Comparison of ENCODE assay signal across 8 cellular contexts in genomic region chr1:155983191-155984023, GRCh38. TPM values are rescaled to one million over a fixed set of nuclear protein-coding genes. Genes with fewer than 3 reads are reported as not detected.
DNase-seq lines count a peak whose midpoint lies in the region; ATAC-seq and TF ChIP-seq lines count a peak whose summit lies in the region.
"Had no signal": no experiment of that assay in that cellular context is flagged by ENCODE, and none has a peak within 500 bp of the region (broad histone marks: within the 10 kb centered on the region; RNA-seq: fewer than 3 reads in every experiment).

No MANE protein-coding gene starts in this region.

- H3K4me1 ChIP-seq in right atrium auricular region: peaks cover 0 to 61% of the 10 kb centered on the region in 2 donors

- no peak overlapping the region for H3K4me3 ChIP-seq in GM12865 (ENCODE audit: low read depth, low read length)
- H3K4me3 ChIP-seq in right atrium auricular region: peak overlapping the region; percentile 24 to 32
- H3K4me3 ChIP-seq: adrenal gland had no signal

- ATAC-seq in activated T-helper 17 cell treated with anti-CD3 and anti-CD28 coated beads, Interleukin-2, amount 50 U/mL, for 72 hours (replicated peaks): peak; percentile 31
- no peak for ATAC-seq in stimulated activated effector memory CD8-positive, alpha-beta T cell treated with anti-CD3 and anti-CD28 coated beads, Interleukin-12 subunit alpha, Interleukin-12 subunit beta, amount 100 ng/mL, for 72 hours

- peak overlapping the region; percentile 96 to 98 for H3K27ac ChIP-seq in right atrium auricular region

- no peaks in the 10 kb centered on the region for H3K27me3 ChIP-seq in right atrium auricular region
- H3K27me3 ChIP-seq: adrenal gland had no signal

- peak; percentile 67 for DNase-seq in GM12865 (ENCODE audit: low read depth)
- DNase-seq in NAMALWA (ENCODE audit: low spot score): peak; percentile 95
- DNase-seq in right atrium auricular region (ENCODE audit: low spot score): peak; percentile 87
- no peak for DNase-seq in stimulated activated effector memory CD8-positive, alpha-beta T cell treated with anti-CD3 and anti-CD28 coated beads, Interleukin-12 subunit alpha, Interleukin-12 subunit beta, amount 100 ng/mL, for 72 hours (ENCODE audit: low spot score in 2 of 2)
- DNase-seq in HK-2 (ENCODE audit: unreplicated experiment): no peak
- no peak for DNase-seq in GM19240 (ENCODE audit: insufficient read length, low spot score)

- H3K27ac Mint-ChIP-seq in activated T-helper 17 cell treated with anti-CD3 and anti-CD28 coated beads, Interleukin-2, amount 50 U/mL, for 72 hours: peak overlapping the region; percentile 99
- peak overlapping the region; percentile 91 for H3K27ac Mint-ChIP-seq in stimulated activated effector memory CD8-positive, alpha-beta T cell treated with anti-CD3 and anti-CD28 coated beads, Interleukin-12 subunit alpha, Interleukin-12 subunit beta, amount 100 ng/mL, for 72 hours

- H3K4me3 Mint-ChIP-seq in activated T-helper 17 cell treated with anti-CD3 and anti-CD28 coated beads, Interleukin-2, amount 50 U/mL, for 72 hours: no peak overlapping the region
- H3K4me3 Mint-ChIP-seq in stimulated activated effector memory CD8-positive, alpha-beta T cell treated with anti-CD3 and anti-CD28 coated beads, Interleukin-12 subunit alpha, Interleukin-12 subunit beta, amount 100 ng/mL, for 72 hours: no peak overlapping the region

- peaks cover 26% of the 10 kb centered on the region for H3K36me3 Mint-ChIP-seq in activated T-helper 17 cell treated with anti-CD3 and anti-CD28 coated beads, Interleukin-2, amount 50 U/mL, for 72 hours (ENCODE audit: low read depth)
- no peaks in the 10 kb centered on the region for H3K36me3 Mint-ChIP-seq in stimulated activated effector memory CD8-positive, alpha-beta T cell treated with anti-CD3 and anti-CD28 coated beads, Interleukin-12 subunit alpha, Interleukin-12 subunit beta, amount 100 ng/mL, for 72 hours

- H3K27me3 Mint-ChIP-seq in activated T-helper 17 cell treated with anti-CD3 and anti-CD28 coated beads, Interleukin-2, amount 50 U/mL, for 72 hours: no peaks in the 10 kb centered on the region

- no peaks in the 10 kb centered on the region for H3K36me3 ChIP-seq in right atrium auricular region
- H3K36me3 ChIP-seq: adrenal gland had no signal

- no peaks in the 10 kb centered on the region for H3K9me3 ChIP-seq in right atrium auricular region
- H3K9me3 ChIP-seq: adrenal gland had no signal

- peaks cover 31% of the 10 kb centered on the region for H3K4me1 Mint-ChIP-seq in activated T-helper 17 cell treated with anti-CD3 and anti-CD28 coated beads, Interleukin-2, amount 50 U/mL, for 72 hours
- H3K4me1 Mint-ChIP-seq in stimulated activated effector memory CD8-positive, alpha-beta T cell treated with anti-CD3 and anti-CD28 coated beads, Interleukin-12 subunit alpha, Interleukin-12 subunit beta, amount 100 ng/mL, for 72 hours: peaks cover 32% of the 10 kb centered on the region

- no peaks in the 10 kb centered on the region for H3K9me3 Mint-ChIP-seq in activated T-helper 17 cell treated with anti-CD3 and anti-CD28 coated beads, Interleukin-2, amount 50 U/mL, for 72 hours
- no peaks in the 10 kb centered on the region for H3K9me3 Mint-ChIP-seq in stimulated activated effector memory CD8-positive, alpha-beta T cell treated with anti-CD3 and anti-CD28 coated beads, Interleukin-12 subunit alpha, Interleukin-12 subunit beta, amount 100 ng/mL, for 72 hours

- TF ChIP-seq CTCF in GM12865 (IDR thresholded peaks at IDR 0.05; ENCODE audit: insufficient read depth, low read depth, low read length, missing control alignments): no peak
- no peak for TF ChIP-seq CTCF in right atrium auricular region (IDR thresholded peaks at IDR 0.05)

RNA-seq across cellular contexts. Expression of gene ARHGEF2, which starts 5.1 kb away (rescaled TPM):
- 100 to 1,000 TPM; 108 to 205 TPM for total RNA-seq in activated T-helper 17 cell treated with anti-CD3 and anti-CD28 coated beads, Interleukin-2, amount 50 U/mL, for 72 hours
- total RNA-seq in right atrium auricular region: 10 to 100 TPM; 50.8 to 69.8 TPM

RNA-seq across cellular contexts. Expression of gene SSR2, which starts 37.3 kb away (rescaled TPM):
- total RNA-seq in activated T-helper 17 cell treated with anti-CD3 and anti-CD28 coated beads, Interleukin-2, amount 50 U/mL, for 72 hours: 100 to 1,000 TPM; 194 to 208 TPM
- 100 to 1,000 TPM in 1 of 2 donors, 10 to 100 TPM in 1; 87.6 to 206 TPM for total RNA-seq in right atrium auricular region

RNA-seq across cellular contexts. Expression of gene RXFP4, which starts 42.0 kb away (rescaled TPM):
- not detected for total RNA-seq in activated T-helper 17 cell treated with anti-CD3 and anti-CD28 coated beads, Interleukin-2, amount 50 U/mL, for 72 hours
- total RNA-seq in right atrium auricular region: not detected
- total RNA-seq: adrenal gland had no signal

RNA-seq across cellular contexts. Expression of gene KHDC4, which starts 49.2 kb away (rescaled TPM):
- 100 to 1,000 TPM in 1 of 2 donors, 10 to 100 TPM in 1; 67.5 to 109 TPM for total RNA-seq in activated T-helper 17 cell treated with anti-CD3 and anti-CD28 coated beads, Interleukin-2, amount 50 U/mL, for 72 hours
- 10 to 100 TPM; 13.4 to 25.9 TPM for total RNA-seq in right atrium auricular region

Comparison
In these comparisons a context has a peak if more than half of its experiments do, and no peak if none do; other contexts are left out.
1. DNase-seq: peak in GM12865 (single experiment), NAMALWA (single experiment) and right atrium auricular region (single experiment); none in stimulated activated effector memory CD8-positive, alpha-beta T cell treated with anti-CD3 and anti-CD28 coated beads, Interleukin-12 subunit alpha, Interleukin-12 subunit beta, amount 100 ng/mL, for 72 hours (0 of 2), HK-2 (single experiment) and GM19240 (single experiment).